In genomic region chr6:130453230-130453629, GRCh38 we compare ENCODE assay signal across 1 cellular context.
TF ChIP-seq lines count a peak whose summit lies in the region.

No MANE protein-coding gene starts in this region.

TF ChIP-seq in GM12878, 131 proteins besides CTCF, POLR2A, EP300 and RAD21 (continued from another document):
- no peak for TF ChIP-seq IKZF2 (IDR thresholded peaks at IDR 0.05)
- no peak for TF ChIP-seq IRF4 (IDR thresholded peaks at IDR 0.05; ENCODE audit: low read depth, low read length)
- TF ChIP-seq MTA2 (IDR thresholded peaks at IDR 0.05; ENCODE audit: low read depth) = no peak
- TF ChIP-seq NR2C2 (IDR thresholded peaks at IDR 0.05; ENCODE audit: borderline replicate concordance, control insufficient read depth, insufficient read length, low read depth) = no peak
- TF ChIP-seq, protein P1, sequence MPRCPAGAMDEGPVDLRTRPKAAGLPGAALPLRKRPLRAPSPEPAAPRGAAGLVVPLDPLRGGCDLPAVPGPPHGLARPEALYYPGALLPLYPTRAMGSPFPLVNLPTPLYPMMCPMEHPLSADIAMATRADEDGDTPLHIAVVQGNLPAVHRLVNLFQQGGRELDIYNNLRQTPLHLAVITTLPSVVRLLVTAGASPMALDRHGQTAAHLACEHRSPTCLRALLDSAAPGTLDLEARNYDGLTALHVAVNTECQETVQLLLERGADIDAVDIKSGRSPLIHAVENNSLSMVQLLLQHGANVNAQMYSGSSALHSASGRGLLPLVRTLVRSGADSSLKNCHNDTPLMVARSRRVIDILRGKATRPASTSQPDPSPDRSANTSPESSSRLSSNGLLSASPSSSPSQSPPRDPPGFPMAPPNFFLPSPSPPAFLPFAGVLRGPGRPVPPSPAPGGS (IDR thresholded peaks at IDR 0.05; ENCODE audit: borderline replicate concordance, insufficient read depth, low read depth, low read length, poor library complexity, severe bottlenecking) = no peak
- TF ChIP-seq IKZF1 (conservative IDR thresholded peaks at IDR 0.05) = no peak
- TF ChIP-seq NRF1 (conservative IDR thresholded peaks at IDR 0.05; ENCODE audit: low read depth, low read length) = no peak
- no peak for TF ChIP-seq RCOR1 (conservative IDR thresholded peaks at IDR 0.05; ENCODE audit: low read depth, low read length)
- no peak for TF ChIP-seq ZBTB11 (CRISPR knock-in tag; IDR thresholded peaks at IDR 0.05)
- no peak for TF ChIP-seq TCF3 (IDR thresholded peaks at IDR 0.05; ENCODE audit: borderline replicate concordance, insufficient read depth, low read depth, low read length)
- no peak for TF ChIP-seq POLR2AphosphoS2 (IDR thresholded peaks at IDR 0.05; ENCODE audit: low read depth, low read length)
- TF ChIP-seq ZNF24 (IDR thresholded peaks at IDR 0.05) = no peak
- TF ChIP-seq SPI1 (IDR thresholded peaks at IDR 0.05; ENCODE audit: borderline replicate concordance, insufficient read depth, low read depth, low read length) = no peak
